Comparison of ENCODE assay signal across 1 cellular context in genomic region chr3:15636028-15636709, GRCh38.
TF ChIP-seq lines count a peak whose summit lies in the region.

No MANE protein-coding gene starts in this region.

TF ChIP-seq in IMR-90, 13 proteins besides CTCF, POLR2A, EP300 and RAD21 (continued from another document):
- TF ChIP-seq MXI1 (IDR thresholded peaks at IDR 0.05; ENCODE audit: borderline replicate concordance, low read depth, low read length) = no peak
- TF ChIP-seq BHLHE40 (IDR thresholded peaks at IDR 0.05; ENCODE audit: low read depth, low read length) = peak; percentile 56; the same call in 1 of the 2 replicates
- no peak for TF ChIP-seq SMC3 (IDR thresholded peaks at IDR 0.05; ENCODE audit: low read depth, low read length)
- no peak for TF ChIP-seq CHD1 (IDR thresholded peaks at IDR 0.05; ENCODE audit: low read depth, low read length)
- TF ChIP-seq CEBPB (IDR thresholded peaks at IDR 0.05; ENCODE audit: low read depth, low read length) = no peak; the same call in 1 of the 2 replicates
- no peak for TF ChIP-seq RFX5 (IDR thresholded peaks at IDR 0.05; ENCODE audit: low read depth, low read length)
- peak; percentile 64 for TF ChIP-seq NFE2L2 (IDR thresholded peaks at IDR 0.05; ENCODE audit: low read depth, low read length)
- peak; percentile 29; the same call in 1 of the 2 replicates for TF ChIP-seq MAFK (IDR thresholded peaks at IDR 0.05; ENCODE audit: low read depth, low read length)
- TF ChIP-seq RCOR1 (IDR thresholded peaks at IDR 0.05; ENCODE audit: insufficient replicate concordance, low read length) = no peak
